Comparison of ENCODE assay signal across 1 cellular context in genomic region chr1:155884028-155884950, GRCh38.
TF ChIP-seq lines count a peak whose summit lies in the region.

No MANE protein-coding gene starts in this region.

TF ChIP-seq in SK-N-SH treated with all-trans-retinoic acid at 6 μM for 48 hours, 23 proteins besides CTCF, POLR2A, EP300 and RAD21 (continued from another document):
- TF ChIP-seq CREB5 (CRISPR knock-in tag; IDR thresholded peaks at IDR 0.05; ENCODE audit: low read depth) (no peak), ZFP30 (CRISPR knock-in tag; IDR thresholded peaks at IDR 0.05) (no peak), TCF4 (CRISPR knock-in tag; IDR thresholded peaks at IDR 0.05; ENCODE audit: borderline replicate concordance) (no peak), ZFP3 (CRISPR knock-in tag; IDR thresholded peaks at IDR 0.05) (no peak), ZNF8 (CRISPR knock-in tag; IDR thresholded peaks at IDR 0.05) (no peak)
